In genomic region chr3:187130346-187131066, GRCh38 we compare ENCODE assay signal across 7 cellular contexts. TPM values are rescaled to one million over a fixed set of nuclear protein-coding genes. Genes with fewer than 3 reads are reported as not detected.
DNase-seq lines count a peak whose midpoint lies in the region; ATAC-seq and TF ChIP-seq lines count a peak whose summit lies in the region.

No MANE protein-coding gene starts in this region.

- no peaks in the 10 kb centered on the region for H3K27me3 ChIP-seq in esophagus squamous epithelium

- no peaks in the 10 kb centered on the region for H3K36me3 ChIP-seq in esophagus squamous epithelium

- ATAC-seq in GM19035 (IDR thresholded peaks at IDR 0.05; ENCODE audit: unreplicated experiment) (peak; percentile 89), HG03175 (IDR thresholded peaks at IDR 0.05; ENCODE audit: unreplicated experiment) (peak; percentile 93)

- H3K9me3 ChIP-seq in esophagus squamous epithelium, result no peaks in the 10 kb centered on the region

- no peak for TF ChIP-seq CTCF in esophagus squamous epithelium (IDR thresholded peaks at IDR 0.05)

- peaks cover 0 to 5% (median 0%) of the 10 kb centered on the region in 3 donors for H3K4me1 ChIP-seq in esophagus squamous epithelium

- intact Hi-C loops in esophagus squamous epithelium (cut with DNase I), result no loop called here

- 67 to 71% methylated on average over 5 of the region's 5 CpGs for WGBS in esophagus squamous epithelium, 2 donors

- peak overlapping the region; percentile 4 to 76 (median 46) for H3K27ac ChIP-seq in esophagus squamous epithelium

- TF ChIP-seq POLR2A in esophagus squamous epithelium (IDR thresholded peaks at IDR 0.05), result peak in 1 of 4 donors; percentile 17

- DNase-seq in activated CD4-positive, alpha-beta T cell treated with anti-CD3 and anti-CD28 coated beads for 48 hours, result peak; percentile 50
- DNase-seq in esophagus squamous epithelium (lab: John Stamatoyannopoulos, UW) (no peak), UCSD-AML1 (lab: John Stamatoyannopoulos, UW; ENCODE audit: unreplicated experiment) (no peak), NCI-H82 treated with DMSO at 0.1 percent for 48 hours (lab: John Stamatoyannopoulos, UW; ENCODE audit: unreplicated experiment) (no peak)
- peak; percentile 15 for DNase-seq in stimulated activated CD4-positive, alpha-beta T cell treated with anti-CD3 and anti-CD28 coated beads, Interleukin-12 subunit alpha, Interleukin-12 subunit beta, amount 100 ng/mL, for 4 hours

- H3K4me3 ChIP-seq in esophagus squamous epithelium, result peak overlapping the region in 1 of 4 donors; percentile 12

RNA-seq across cellular contexts. Expression of gene RPL39L, which starts 8.8 kb away (rescaled TPM):
- total RNA-seq in esophagus squamous epithelium, result 10 to 100 TPM in 2 of 4 donors, 1 to 10 TPM in 2; 2.4 to 18.6 (median 12.4) TPM

Comparison
In these comparisons a context has a peak if more than half of its experiments do, and no peak if none do; other contexts are left out.
1. DNase-seq: peak in activated CD4-positive, alpha-beta T cell treated with anti-CD3 and anti-CD28 coated beads for 48 hours (single experiment) and stimulated activated CD4-positive, alpha-beta T cell treated with anti-CD3 and anti-CD28 coated beads, Interleukin-12 subunit alpha, Interleukin-12 subunit beta, amount 100 ng/mL, for 4 hours (single experiment); none in esophagus squamous epithelium (single experiment), UCSD-AML1 (single experiment) and NCI-H82 treated with DMSO at 0.1 percent for 48 hours (single experiment).